8 cellular contexts compared by ENCODE assay signal in genomic region chr17:75845058-75845711, GRCh38. TPM values are rescaled to one million over a fixed set of nuclear protein-coding genes. Genes with fewer than 3 reads are reported as not detected.
A peak's percentile ranks its signal among the peaks of the same experiment; 100 is the strongest.
DNase-seq lines count a peak whose midpoint lies in the region; ATAC-seq, FAIRE-seq and TF ChIP-seq lines count a peak whose summit lies in the region.

No MANE protein-coding gene starts in this region.

- WGBS in SK-N-SH (ENCODE audit: low lambda C conversion rate): 74% methylated on average over 19 of the region's 21 CpGs
- 59% methylated on average over 21 of the region's 21 CpGs for WGBS in hepatocyte (ENCODE audit: low lambda C conversion rate, missing lambda C conversion rate)

- TF ChIP-seq CTCF in SK-N-SH (IDR thresholded peaks at IDR 0.05) (peak; percentile 70), astrocyte (IDR thresholded peaks at IDR 0.05; ENCODE audit: insufficient read depth, low read depth, low read length) (peak; percentile 40), hepatocyte (IDR thresholded peaks at IDR 0.05; ENCODE audit: poor library complexity) (peak; percentile 48), gastrocnemius medialis (IDR thresholded peaks at IDR 0.05 in 4 of 5, conservative IDR thresholded peaks at IDR 0.05 in 1 of 5) (peak; percentile 91 to 98 (median 95))

- POLR2A ChIA-PET in SK-N-SH (lab: Yijun Ruan, JAX): interaction anchor here (1.4 to 4.8 kb wide), 8 partner anchors 10 to 67 kb away, joined by 3 to 38 read pairs (median 10); partner anchors contain the start of genes UNK and WBP2

- in situ Hi-C loops in G401 (cut with HindIII; ENCODE audit: low sequenced_read_pairs) (no loop called here), gastrocnemius medialis (cut with MboI; ENCODE audit: low sequenced_read_pairs in 4 of 4) (no loop called here)

- H3K9me2 ChIP-seq in SK-N-SH: no peaks in the 10 kb centered on the region
- no peaks in the 10 kb centered on the region for H3K9me2 ChIP-seq in hepatocyte (replicated peaks; ENCODE audit: insufficient read depth)

- DNase-seq in G401 (ENCODE audit: low spot score): peak; percentile 48
- DNase-seq in HuH-7 (ENCODE audit: low spot score): peak; percentile 95
- DNase-seq in SK-N-SH: peak; percentile 93
- no peak for DNase-seq in astrocyte (ENCODE audit: low read depth)
- DNase-seq in hepatocyte (ENCODE audit: low spot score): peak; percentile 85
- peak; percentile 94 to 98 for DNase-seq in gastrocnemius medialis
- DNase-seq in NCI-H1417 treated with DMSO at 0.1 percent for 48 hours (lab: John Stamatoyannopoulos, UW): no peak

- ATAC-seq in GM21515 (IDR thresholded peaks at IDR 0.05; ENCODE audit: unreplicated experiment): peak; percentile 56
- peak; percentile 82 to 88 for ATAC-seq in gastrocnemius medialis

- peaks cover 2% of the 10 kb centered on the region for H3K27me3 Mint-ChIP-seq in astrocyte (ENCODE audit: low read depth, unreplicated experiment)

- CTCF ChIA-PET in SK-N-SH (lab: Yijun Ruan, JAX): interaction anchor here (0.6 to 16.1 kb wide), 33 partner anchors 11 to 836 kb away, joined by 3 to 326 read pairs (median 4); partner anchors contain the start of genes GALK1, TRIM47, TRIM65 and UNK

- H3F3A ChIP-seq in SK-N-SH (replicated peaks; ENCODE audit: insufficient read depth): no peaks in the 10 kb centered on the region

- TF ChIP-seq RAD21 in SK-N-SH (IDR thresholded peaks at IDR 0.05; ENCODE audit: low read length): peak; percentile 44

- TF ChIP-seq EP300 in SK-N-SH (IDR thresholded peaks at IDR 0.05; ENCODE audit: borderline replicate concordance in 1 of 2, low read depth in 1 of 2, low read length in 1 of 2): peak in 1 of 2 experiments; percentile 55; a peak in 1 of 4 replicates

- intact Hi-C loops in gastrocnemius medialis (cut with DNase I; ENCODE audit: low total_unique reads): loop anchor here (2.0 kb wide), 2 partner anchors 60 to 152 kb away; partner anchors contain the start of gene UNK

- H3K4me2 ChIP-seq in SK-N-SH (no peak overlapping the region), astrocyte (ENCODE audit: low read length) (peak overlapping the region; percentile 12), hepatocyte (peak overlapping the region; percentile 28)

- H3K9me3 Mint-ChIP-seq in astrocyte (ENCODE audit: unreplicated experiment): no peaks in the 10 kb centered on the region

- H3K27ac Mint-ChIP-seq in astrocyte (ENCODE audit: unreplicated experiment): peak overlapping the region; percentile 68

- H3K27ac ChIP-seq in SK-N-SH (ENCODE audit: low read depth in 2 of 2, low read length in 1 of 2) (peak overlapping the region in 1 of 2 experiments; percentile 93; a peak in 2 of 4 replicates), astrocyte (ENCODE audit: low read depth, low read length) (no peak overlapping the region), hepatocyte (peak overlapping the region; percentile 90), gastrocnemius medialis (peak overlapping the region; percentile 95 to 99 (median 95))

- FAIRE-seq in astrocyte (lab: Jason Lieb, UNC): no peak

- peaks cover 6% of the 10 kb centered on the region for H3K4me1 Mint-ChIP-seq in astrocyte (ENCODE audit: low read depth, unreplicated experiment)

- H3K9ac ChIP-seq in SK-N-SH (no peak overlapping the region), astrocyte (ENCODE audit: low read length) (peak overlapping the region; percentile 23)

- H3K4me3 ChIP-seq in SK-N-SH (ENCODE audit: low read depth in 2 of 2, low read length in 1 of 2) (no peak overlapping the region), astrocyte (ENCODE audit: insufficient read depth, low read depth, low read length) (no peak overlapping the region), hepatocyte (no peak overlapping the region), gastrocnemius medialis (peak overlapping the region in 1 of 4 donors; percentile 8)

- H3K79me2 ChIP-seq in SK-N-SH (ENCODE audit: insufficient read depth) (no peaks in the 10 kb centered on the region), astrocyte (ENCODE audit: insufficient read depth, low read length) (no peaks in the 10 kb centered on the region), hepatocyte (no peaks in the 10 kb centered on the region)

- H3K36me3 Mint-ChIP-seq in astrocyte (ENCODE audit: low read depth, unreplicated experiment): peaks cover 17% of the 10 kb centered on the region

- peak; percentile 45 to 50 for TF ChIP-seq POLR2A in gastrocnemius medialis (IDR thresholded peaks at IDR 0.05)

- H2AFZ ChIP-seq in SK-N-SH (ENCODE audit: low read depth): no peak overlapping the region
- H2AFZ ChIP-seq in astrocyte (ENCODE audit: low read depth, low read length): no peak overlapping the region
- no peak overlapping the region for H2AFZ ChIP-seq in hepatocyte

- H3K36me3 ChIP-seq in SK-N-SH (replicated peaks in 1 of 2; ENCODE audit: control insufficient read depth in 1 of 2, insufficient read depth in 2 of 2, low read length in 1 of 2): peaks cover 14 to 44% of the 10 kb centered on the region in 2 experiments
- H3K36me3 ChIP-seq in astrocyte (ENCODE audit: insufficient read depth, low read length): peaks cover 7% of the 10 kb centered on the region
- H3K36me3 ChIP-seq in hepatocyte (replicated peaks; ENCODE audit: insufficient read depth, low read depth): no peaks in the 10 kb centered on the region
- peaks cover 0 to 50% of the 10 kb centered on the region in 2 donors for H3K36me3 ChIP-seq in gastrocnemius medialis

- H3K9me3 ChIP-seq in SK-N-SH: no peaks in the 10 kb centered on the region
- no peaks in the 10 kb centered on the region for H3K9me3 ChIP-seq in astrocyte (ENCODE audit: insufficient read depth, low read depth, low read length)
- no peaks in the 10 kb centered on the region for H3K9me3 ChIP-seq in hepatocyte (ENCODE audit: low read depth)
- no peaks in the 10 kb centered on the region for H3K9me3 ChIP-seq in gastrocnemius medialis

- H4K20me1 ChIP-seq in SK-N-SH (ENCODE audit: insufficient read depth) (no peaks in the 10 kb centered on the region), astrocyte (ENCODE audit: insufficient read depth, low read length) (peaks cover 6% of the 10 kb centered on the region), hepatocyte (ENCODE audit: insufficient read depth, poor library complexity, severe bottlenecking) (no peaks in the 10 kb centered on the region)

- H3K4me3 Mint-ChIP-seq in astrocyte (ENCODE audit: unreplicated experiment): peak overlapping the region; percentile 57

- H3K4me1 ChIP-seq in SK-N-SH (ENCODE audit: control insufficient read depth in 1 of 2, insufficient read depth in 2 of 2, low read depth in 1 of 2, low read length in 1 of 2) (peaks cover 4 to 34% of the 10 kb centered on the region in 2 experiments; a peak in 3 of 4 replicates), astrocyte (ENCODE audit: insufficient read depth, low read length) (peaks cover 15% of the 10 kb centered on the region), hepatocyte (ENCODE audit: insufficient read depth) (peaks cover 22% of the 10 kb centered on the region), gastrocnemius medialis (peaks cover 48 to 50% of the 10 kb centered on the region in 2 donors)

- H3K27me3 ChIP-seq in SK-N-SH (ENCODE audit: insufficient read depth) (no peaks in the 10 kb centered on the region), astrocyte (ENCODE audit: insufficient read depth, low read length) (no peaks in the 10 kb centered on the region), hepatocyte (no peaks in the 10 kb centered on the region), gastrocnemius medialis (no peaks in the 10 kb centered on the region)

TF ChIP-seq in SK-N-SH, 30 proteins besides CTCF, POLR2A, EP300 and RAD21 (continues in another document):
- TF ChIP-seq JUND (IDR thresholded peaks at IDR 0.05) (no peak), FOXM1 (IDR thresholded peaks at IDR 0.05; ENCODE audit: low read depth) (no peak), SMC3 (IDR thresholded peaks at IDR 0.05; ENCODE audit: low read depth, low read length) (peak; percentile 28; the same call in 1 of the 2 replicates), FOXJ3 (CRISPR knock-in tag; IDR thresholded peaks at IDR 0.05) (no peak), POLR2AphosphoS5 (IDR thresholded peaks at IDR 0.05; ENCODE audit: low read depth, low read length) (peak; percentile 35; the same call in 1 of the 2 replicates)

RNA-seq across cellular contexts. Expression of gene UNC13D, which starts 1.0 kb away (rescaled TPM):
- 2.8 and 6.0 TPM in 2 replicates for total RNA-seq in G401 (2014; rRNA removed; shearing (Covaris generic))
- 0.99 and 1.3 TPM in 2 replicates for polyA plus RNA-seq in SK-N-SH (2012; rRNA removed)
- 0.41 and 1.2 TPM in 2 replicates for polyA plus RNA-seq in SK-N-SH (2012; cell fraction: cytosol; rRNA removed)
- polyA plus RNA-seq in SK-N-SH (2012; cell fraction: nucleus; rRNA removed): 6.5 and 8.9 TPM in 2 replicates
- 2.5 and 2.7 TPM in 2 replicates for total RNA-seq in astrocyte
- total RNA-seq in hepatocyte: 2.2 and 4.3 TPM in 2 replicates
- 8.8 and 10.1 TPM in 2 replicates for polyA plus RNA-seq in hepatocyte
- total RNA-seq in gastrocnemius medialis: 1 to 10 TPM; 1.3 to 9.4 (median 4.6) TPM

RNA-seq across cellular contexts. Expression of gene WBP2, which starts 9.9 kb away (rescaled TPM):
- total RNA-seq in G401 (2014; rRNA removed; shearing (Covaris generic)): 18.6 and 18.7 TPM in 2 replicates
- 49.7 and 55.8 TPM in 2 replicates for polyA plus RNA-seq in SK-N-SH (2012; rRNA removed)
- polyA plus RNA-seq in SK-N-SH (2012; cell fraction: cytosol; rRNA removed): 31.9 and 42.5 TPM in 2 replicates
- polyA plus RNA-seq in SK-N-SH (2012; cell fraction: nucleus; rRNA removed): 63.2 and 67.1 TPM in 2 replicates
- total RNA-seq in astrocyte: 65.6 and 72.6 TPM in 2 replicates
- total RNA-seq in hepatocyte: 22.8 and 29.0 TPM in 2 replicates
- 129 and 143 TPM in 2 replicates for polyA plus RNA-seq in hepatocyte
- 100 to 1,000 TPM; 129 to 259 (median 148) TPM for total RNA-seq in gastrocnemius medialis

RNA-seq across cellular contexts. Expression of gene TRIM47, which starts 33.2 kb away (rescaled TPM):
- total RNA-seq in G401 (2014; rRNA removed; shearing (Covaris generic)): 2.1 and 2.7 TPM in 2 replicates
- polyA plus RNA-seq in SK-N-SH (2012; rRNA removed) (3.1 and 5.1 TPM in 2 replicates), hepatocyte (36.9 and 42.9 TPM in 2 replicates)
- polyA plus RNA-seq in SK-N-SH (2012; cell fraction: cytosol; rRNA removed): 1.9 and 2.7 TPM in 2 replicates
- 6.9 and 7.6 TPM in 2 replicates for polyA plus RNA-seq in SK-N-SH (2012; cell fraction: nucleus; rRNA removed)
- total RNA-seq in astrocyte (5.6 and 5.9 TPM in 2 replicates), hepatocyte (13.0 and 15.5 TPM in 2 replicates), gastrocnemius medialis (10 to 100 TPM in 3 of 4 donors, 1 to 10 TPM in 1; 9.5 to 18.4 (median 15.5) TPM)

RNA-seq across cellular contexts. Expression of gene TRIM65, which starts 51.6 kb away (rescaled TPM):
- total RNA-seq in G401 (2014; rRNA removed; shearing (Covaris generic)): 37.5 and 41.7 TPM in 2 replicates
- polyA plus RNA-seq in SK-N-SH (2012; rRNA removed) (13.1 and 18.1 TPM in 2 replicates), hepatocyte (10.7 and 16.8 TPM in 2 replicates)
- 7.7 and 11.7 TPM in 2 replicates for polyA plus RNA-seq in SK-N-SH (2012; cell fraction: cytosol; rRNA removed)
- 21.5 and 24.6 TPM in 2 replicates for polyA plus RNA-seq in SK-N-SH (2012; cell fraction: nucleus; rRNA removed)
- total RNA-seq in astrocyte (15.4 and 20.1 TPM in 2 replicates), hepatocyte (10.9 and 12.5 TPM in 2 replicates), gastrocnemius medialis (10 to 100 TPM; 16.5 to 26.1 (median 22.3) TPM)

RNA-seq across cellular contexts. Expression of gene MRPL38, which starts 59.5 kb away (rescaled TPM):
- 102 and 134 TPM in 2 replicates for total RNA-seq in G401 (2014; rRNA removed; shearing (Covaris generic))
- polyA plus RNA-seq in SK-N-SH (2012; rRNA removed): 62.5 and 93.9 TPM in 2 replicates
- 28.7 and 43.8 TPM in 2 replicates for polyA plus RNA-seq in SK-N-SH (2012; cell fraction: cytosol; rRNA removed)
- polyA plus RNA-seq in SK-N-SH (2012; cell fraction: nucleus; rRNA removed): 321 and 427 TPM in 2 replicates
- total RNA-seq in astrocyte: 58.9 and 65.6 TPM in 2 replicates
- 40.4 and 50.2 TPM in 2 replicates for total RNA-seq in hepatocyte
- polyA plus RNA-seq in hepatocyte: 124 and 134 TPM in 2 replicates
- total RNA-seq in gastrocnemius medialis: 10 to 100 TPM; 29.9 to 86.7 (median 53.1) TPM

Comparison
In these comparisons a context has a peak if more than half of its experiments do, and no peak if none do; other contexts are left out.
1. DNase-seq: peak in G401 (single experiment), HuH-7 (single experiment), SK-N-SH (single experiment), hepatocyte (single experiment) and gastrocnemius medialis (2 of 2); none in astrocyte (single experiment) and NCI-H1417 treated with DMSO at 0.1 percent for 48 hours (single experiment).
2. CTCF ChIP-seq: peak in every context shown above with its lines; median percentile 95 in gastrocnemius medialis; 70 in SK-N-SH; 48 in hepatocyte; 40 in astrocyte.